Comparison of ENCODE assay signal across 16 cellular contexts in genomic region chr1:160521554-160521953, GRCh38. TPM values are rescaled to one million over a fixed set of nuclear protein-coding genes. Genes with fewer than 3 reads are reported as not detected.
A peak's percentile ranks its signal among the peaks of the same experiment; 100 is the strongest.
DNase-seq lines count a peak whose midpoint lies in the region; ATAC-seq, FAIRE-seq and TF ChIP-seq lines count a peak whose summit lies in the region.
"Had no signal": no experiment of that assay in that cellular context is flagged by ENCODE, and none has a peak within 500 bp of the region (broad histone marks: within the 10 kb centered on the region; RNA-seq: fewer than 3 reads in every experiment).

No MANE protein-coding gene starts in this region.

- ATAC-seq in activated T-cell treated with anti-CD3 and anti-CD28 coated beads, Interleukin-2, amount 50 U/mL, for 72 hours (replicated peaks in 1 of 2): no peak
- ATAC-seq in effector memory CD8-positive, alpha-beta T cell (replicated peaks): no peak
- no peak for ATAC-seq in upper lobe of left lung (ENCODE audit: low FRiP score in 2 of 2)
- ATAC-seq in HG02642 (IDR thresholded peaks at IDR 0.05; ENCODE audit: poor library complexity, unreplicated experiment): no peak
- no peak for ATAC-seq in HG03469 (IDR thresholded peaks at IDR 0.05; ENCODE audit: unreplicated experiment)

- peak overlapping the region; percentile 88 for H3K4me2 ChIP-seq in OCI-LY1 (ENCODE audit: low read length)

- no peak overlapping the region for H2AFZ ChIP-seq in OCI-LY1 (ENCODE audit: low read length)

- no peak for TF ChIP-seq EP300 in upper lobe of left lung (IDR thresholded peaks at IDR 0.05)

- H4K20me1 ChIP-seq in OCI-LY1 (ENCODE audit: insufficient read depth, low read length): no peaks in the 10 kb centered on the region

- H3K27me3 ChIP-seq in OCI-LY1 (ENCODE audit: insufficient read depth, low read length) (no peaks in the 10 kb centered on the region), upper lobe of left lung (no peaks in the 10 kb centered on the region), small intestine (ENCODE audit: control insufficient read depth in 2 of 2, insufficient read depth in 2 of 2, low read length in 2 of 2) (no peaks in the 10 kb centered on the region)
- H3K27me3 ChIP-seq: thyroid gland had no signal

- H3K27ac ChIP-seq in OCI-LY1 (ENCODE audit: low read depth, low read length, poor library complexity, severe bottlenecking) (peak overlapping the region; percentile 97), upper lobe of left lung (peak overlapping the region in 1 of 4 donors; percentile 65), small intestine (ENCODE audit: low read depth in 1 of 2, low read length in 1 of 2) (peak overlapping the region in 1 of 2 donors; percentile 48)
- H3K27ac ChIP-seq: neutrophil, thyroid gland had no signal

- peak overlapping the region; percentile 92 for H3K9ac ChIP-seq in OCI-LY1 (ENCODE audit: low read length)

- H3K4me1 ChIP-seq in OCI-LY1 (ENCODE audit: insufficient read depth, low read length, severe bottlenecking) (peaks cover 42% of the 10 kb centered on the region), upper lobe of left lung (peaks cover 0 to 5% (median 0%) of the 10 kb centered on the region in 4 donors), small intestine (ENCODE audit: control insufficient read depth in 2 of 2, insufficient read depth in 1 of 2, low read depth in 1 of 2, low read length in 1 of 2) (no peaks in the 10 kb centered on the region)
- H3K4me1 ChIP-seq: thyroid gland had no signal

- H3K9me2 ChIP-seq in OCI-LY1 (ENCODE audit: low read depth, low read length): no peaks in the 10 kb centered on the region

- no peaks in the 10 kb centered on the region for H3F3A ChIP-seq in OCI-LY1 (ENCODE audit: insufficient read depth, low read length)

- peaks cover 56% of the 10 kb centered on the region for H3K79me2 ChIP-seq in OCI-LY1 (ENCODE audit: insufficient read depth, low read length)

- H3K36me3 Mint-ChIP-seq in activated T-cell treated with anti-CD3 and anti-CD28 coated beads, Interleukin-2, amount 50 U/mL, for 72 hours (ENCODE audit: insufficient read depth in 2 of 2): peaks cover 22 to 43% of the 10 kb centered on the region in 2 donors
- H3K36me3 Mint-ChIP-seq in effector memory CD8-positive, alpha-beta T cell (ENCODE audit: insufficient read depth): peaks cover 15% of the 10 kb centered on the region

- H3K9me3 Mint-ChIP-seq in activated T-cell treated with anti-CD3 and anti-CD28 coated beads, Interleukin-2, amount 50 U/mL, for 72 hours: peaks cover 7 to 8% of the 10 kb centered on the region in 2 donors
- H3K9me3 Mint-ChIP-seq in effector memory CD8-positive, alpha-beta T cell: peaks cover under 1% of the 10 kb centered on the region in 2 donors

- no peak for FAIRE-seq in small intestine (lab: Jason Lieb, UNC)
- FAIRE-seq: colon had no signal

- 62 to 68% methylated on average over 2 of the region's 2 CpGs for WGBS in upper lobe of left lung, 2 donors
- WGBS in small intestine, 3 donors: 73 to 92% (median 81%) methylated on average over 2 of the region's 2 CpGs

- no peaks in the 10 kb centered on the region; the same call in 1 of the 2 replicates for H3K9me3 ChIP-seq in OCI-LY1 (ENCODE audit: low read length)
- H3K9me3 ChIP-seq in upper lobe of left lung: no peaks in the 10 kb centered on the region
- no peaks in the 10 kb centered on the region for H3K9me3 ChIP-seq in small intestine (ENCODE audit: control insufficient read depth, low read depth)
- H3K9me3 ChIP-seq: neutrophil, thyroid gland had no signal

- H3K4me3 ChIP-seq in OCI-LY1 (ENCODE audit: low read depth, low read length, poor library complexity, severe bottlenecking): peak overlapping the region; percentile 86
- H3K4me3 ChIP-seq in upper lobe of left lung: peak overlapping the region in 3 of 4 donors; percentile 22 to 35 (median 29)
- H3K4me3 ChIP-seq in small intestine (ENCODE audit: low read depth in 1 of 2, low read length in 2 of 2): peak overlapping the region in 1 of 2 donors; percentile 11
- H3K4me3 ChIP-seq: thyroid gland had no signal

- no peak for DNase-seq in activated T-cell treated with anti-CD3 and anti-CD28 coated beads, Interleukin-2, amount 50 U/mL, for 72 hours
- DNase-seq in activated T-cell treated with anti-CD3 and anti-CD28 coated beads for 4 hours (no peak), upper lobe of left lung (no peak), small intestine (no peak)
- DNase-seq in effector memory CD8-positive, alpha-beta T cell: no peak
- DNase-seq: activated CD4-positive, alpha-beta T cell treated with anti-CD3 and anti-CD28 coated beads, Interleukin-2, amount 50 U/mL, for 48 hours; NCI-H1694; NCI-H524 treated with DMSO at 0.1 percent for 48 hours; RPMI8226; thyroid gland had no signal

- TF ChIP-seq CTCF in OCI-LY1 (IDR thresholded peaks at IDR 0.05; ENCODE audit: low read length): no peak
- TF ChIP-seq CTCF in upper lobe of left lung (IDR thresholded peaks at IDR 0.05): no peak

- no peak for TF ChIP-seq POLR2A in upper lobe of left lung (IDR thresholded peaks at IDR 0.05)

- peaks cover 65% of the 10 kb centered on the region for H3K4me1 Mint-ChIP-seq in activated T-cell treated with anti-CD3 and anti-CD28 coated beads, Interleukin-2, amount 50 U/mL, for 72 hours (ENCODE audit: low read depth)
- H3K4me1 Mint-ChIP-seq in effector memory CD8-positive, alpha-beta T cell (ENCODE audit: low read depth in 2 of 2): peaks cover 43 to 81% of the 10 kb centered on the region in 2 donors

- H3K36me3 ChIP-seq in OCI-LY1 (ENCODE audit: insufficient read depth, low read length) (peaks cover 23% of the 10 kb centered on the region), upper lobe of left lung (no peaks in the 10 kb centered on the region), small intestine (ENCODE audit: control insufficient read depth in 2 of 2, insufficient read depth in 2 of 2, low read length in 2 of 2) (peaks cover 0 to 2% of the 10 kb centered on the region in 2 donors)
- H3K36me3 ChIP-seq: neutrophil, thyroid gland had no signal

- peak overlapping the region; percentile 99 for H3K27ac Mint-ChIP-seq in activated T-cell treated with anti-CD3 and anti-CD28 coated beads, Interleukin-2, amount 50 U/mL, for 72 hours
- H3K27ac Mint-ChIP-seq in effector memory CD8-positive, alpha-beta T cell: peak overlapping the region; percentile 41 to 91

- peak overlapping the region; percentile 77 to 96 for H3K4me3 Mint-ChIP-seq in activated T-cell treated with anti-CD3 and anti-CD28 coated beads, Interleukin-2, amount 50 U/mL, for 72 hours
- H3K4me3 Mint-ChIP-seq in effector memory CD8-positive, alpha-beta T cell: peak overlapping the region; percentile 87 to 91

- H3K27me3 Mint-ChIP-seq in activated T-cell treated with anti-CD3 and anti-CD28 coated beads, Interleukin-2, amount 50 U/mL, for 72 hours (ENCODE audit: low read depth): no peaks in the 10 kb centered on the region
- no peaks in the 10 kb centered on the region for H3K27me3 Mint-ChIP-seq in effector memory CD8-positive, alpha-beta T cell

RNA-seq across cellular contexts. Expression of gene SLAMF6, which starts 1.5 kb away (rescaled TPM):
- 10 to 100 TPM; 41.6 to 48.8 TPM for total RNA-seq in activated T-cell treated with anti-CD3 and anti-CD28 coated beads, Interleukin-2, amount 50 U/mL, for 72 hours
- 10 to 100 TPM in 1 of 6 donors, 1 to 10 TPM in 5; 2.7 to 10.7 (median 3.4) TPM for total RNA-seq in upper lobe of left lung
- polyA plus RNA-seq in small intestine: 1 to 10 TPM in 1 of 3 donors, under 1 TPM in 2; 0.22 to 1.6 (median 0.81) TPM
- polyA plus RNA-seq: AG04450 had no signal

RNA-seq across cellular contexts. Expression of gene CD84, which starts 57.7 kb away (rescaled TPM):
- 10 to 100 TPM; 10.2 to 16.0 TPM for total RNA-seq in activated T-cell treated with anti-CD3 and anti-CD28 coated beads, Interleukin-2, amount 50 U/mL, for 72 hours
- 10 to 100 TPM in 5 of 6 donors, 1 to 10 TPM in 1; 8.9 to 26.4 (median 17.4) TPM for total RNA-seq in upper lobe of left lung
- polyA plus RNA-seq in small intestine: under 1 TPM; 0.22 to 0.94 (median 0.27) TPM
- polyA plus RNA-seq: AG04450 had no signal
